In genomic region chr7:114758661-114759227, GRCh38 we compare ENCODE assay signal across 1 cellular context.
TF ChIP-seq lines count a peak whose summit lies in the region.

No MANE protein-coding gene starts in this region.

TF ChIP-seq in GM23338, 12 proteins besides CTCF, POLR2A, EP300 and RAD21 (continued from another document):
- TF ChIP-seq ETS1 (IDR thresholded peaks at IDR 0.05): no peak
- TF ChIP-seq POLR2AphosphoS5 (IDR thresholded peaks at IDR 0.05; ENCODE audit: low read depth): no peak
- no peak for TF ChIP-seq ZNF331 (CRISPR knock-in tag; IDR thresholded peaks at IDR 0.05; ENCODE audit: low read depth)
- TF ChIP-seq, protein P1, sequence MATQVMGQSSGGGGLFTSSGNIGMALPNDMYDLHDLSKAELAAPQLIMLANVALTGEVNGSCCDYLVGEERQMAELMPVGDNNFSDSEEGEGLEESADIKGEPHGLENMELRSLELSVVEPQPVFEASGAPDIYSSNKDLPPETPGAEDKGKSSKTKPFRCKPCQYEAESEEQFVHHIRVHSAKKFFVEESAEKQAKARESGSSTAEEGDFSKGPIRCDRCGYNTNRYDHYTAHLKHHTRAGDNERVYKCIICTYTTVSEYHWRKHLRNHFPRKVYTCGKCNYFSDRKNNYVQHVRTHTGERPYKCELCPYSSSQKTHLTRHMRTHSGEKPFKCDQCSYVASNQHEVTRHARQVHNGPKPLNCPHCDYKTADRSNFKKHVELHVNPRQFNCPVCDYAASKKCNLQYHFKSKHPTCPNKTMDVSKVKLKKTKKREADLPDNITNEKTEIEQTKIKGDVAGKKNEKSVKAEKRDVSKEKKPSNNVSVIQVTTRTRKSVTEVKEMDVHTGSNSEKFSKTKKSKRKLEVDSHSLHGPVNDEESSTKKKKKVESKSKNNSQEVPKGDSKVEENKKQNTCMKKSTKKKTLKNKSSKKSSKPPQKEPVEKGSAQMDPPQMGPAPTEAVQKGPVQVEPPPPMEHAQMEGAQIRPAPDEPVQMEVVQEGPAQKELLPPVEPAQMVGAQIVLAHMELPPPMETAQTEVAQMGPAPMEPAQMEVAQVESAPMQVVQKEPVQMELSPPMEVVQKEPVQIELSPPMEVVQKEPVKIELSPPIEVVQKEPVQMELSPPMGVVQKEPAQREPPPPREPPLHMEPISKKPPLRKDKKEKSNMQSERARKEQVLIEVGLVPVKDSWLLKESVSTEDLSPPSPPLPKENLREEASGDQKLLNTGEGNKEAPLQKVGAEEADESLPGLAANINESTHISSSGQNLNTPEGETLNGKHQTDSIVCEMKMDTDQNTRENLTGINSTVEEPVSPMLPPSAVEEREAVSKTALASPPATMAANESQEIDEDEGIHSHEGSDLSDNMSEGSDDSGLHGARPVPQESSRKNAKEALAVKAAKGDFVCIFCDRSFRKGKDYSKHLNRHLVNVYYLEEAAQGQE (IDR thresholded peaks at IDR 0.05; ENCODE audit: unreplicated experiment): no peak
- TF ChIP-seq NANOG (IDR thresholded peaks at IDR 0.05; ENCODE audit: borderline replicate concordance): no peak
- no peak for TF ChIP-seq EZH2phosphoT487 (IDR thresholded peaks at IDR 0.05; ENCODE audit: unreplicated experiment)
- no peak for TF ChIP-seq CREB1 (CRISPR knock-in tag; IDR thresholded peaks at IDR 0.05; ENCODE audit: low read depth)
